ENCODE assay signal across 15 cellular contexts in genomic region chr3:30440880-30441279, GRCh38.
DNase-seq lines count a peak whose midpoint lies in the region; ATAC-seq and TF ChIP-seq lines count a peak whose summit lies in the region.
"Had no signal": no experiment of that assay in that cellular context is flagged by ENCODE, and none has a peak within 500 bp of the region (broad histone marks: within the 10 kb centered on the region; RNA-seq: fewer than 3 reads in every experiment).

No MANE protein-coding gene starts in this region.

- H3K9me3 Mint-ChIP-seq in osteocyte (ENCODE audit: unreplicated experiment) = peaks cover 4% of the 10 kb centered on the region
- H3K9me3 Mint-ChIP-seq: activated B cell treated with CpG ODN at 0.5 μM for 24 hours; activated naive CD4-positive, alpha-beta T cell treated with anti-CD3 and anti-CD28 coated beads, Interleukin-2, amount 50 U/mL, for 72 hours; immature natural killer cell; stimulated activated naive B cell treated with anti-CD40 and anti-IgM and Interleukin-4, amounts not matched to agents 10 μg/mL and 1 μg/mL and 100 μg/mL, for 72 hours had no signal

- H3K27me3 ChIP-seq in body of pancreas (no peaks in the 10 kb centered on the region), right atrium auricular region (no peaks in the 10 kb centered on the region), upper lobe of right lung (no peaks in the 10 kb centered on the region)

- H3K4me1 ChIP-seq in body of pancreas (peaks cover 22% of the 10 kb centered on the region), right atrium auricular region (peaks cover 0 to 34% of the 10 kb centered on the region in 2 donors), upper lobe of right lung (peaks cover 21% of the 10 kb centered on the region)

- intact Hi-C loops in body of pancreas (cut with DNase I) = no loop called here
- intact Hi-C loops in upper lobe of right lung (cut with DNase I) = no loop called here

- 17 to 33% methylated on average over 3 of the region's 3 CpGs for WGBS in body of pancreas, 2 donors

- H3K4me3 Mint-ChIP-seq in osteocyte (ENCODE audit: unreplicated experiment) = no peak overlapping the region
- H3K4me3 Mint-ChIP-seq: activated B cell treated with CpG ODN at 0.5 μM for 24 hours; immature natural killer cell; stimulated activated naive B cell treated with anti-CD40 and anti-IgM and Interleukin-4, amounts not matched to agents 10 μg/mL and 1 μg/mL and 100 μg/mL, for 72 hours had no signal

- no peak for TF ChIP-seq POLR2A in body of pancreas (IDR thresholded peaks at IDR 0.05)

- H3K27ac Mint-ChIP-seq in osteocyte (ENCODE audit: unreplicated experiment) = peak overlapping the region; percentile 45
- H3K27ac Mint-ChIP-seq: activated B cell treated with CpG ODN at 0.5 μM for 24 hours; activated naive CD4-positive, alpha-beta T cell treated with anti-CD3 and anti-CD28 coated beads, Interleukin-2, amount 50 U/mL, for 72 hours; immature natural killer cell; stimulated activated naive B cell treated with anti-CD40 and anti-IgM and Interleukin-4, amounts not matched to agents 10 μg/mL and 1 μg/mL and 100 μg/mL, for 72 hours had no signal

- H3K27ac ChIP-seq in body of pancreas (peak overlapping the region in 3 of 4 donors; percentile 15 to 57 (median 50)), right atrium auricular region (peak overlapping the region; percentile 80 to 92), upper lobe of right lung (no peak overlapping the region)

- DNase-seq in body of pancreas (peak; percentile 26 to 59 (median 48)), right atrium auricular region (ENCODE audit: low spot score) (peak; percentile 77), osteocyte (ENCODE audit: extremely low spot score, unreplicated experiment) (no peak), upper lobe of right lung (no peak), HUDEP-2 (lab: John Stamatoyannopoulos, UW; ENCODE audit: unreplicated experiment in 76 of 76) (no peak), NCI-H2227 treated with DMSO at 0.1 percent for 48 hours (lab: John Stamatoyannopoulos, UW) (no peak), globus pallidus (ENCODE audit: low spot score) (no peak)
- DNase-seq: activated B cell treated with CpG ODN at 0.5 μM for 24 hours; activated CD8-positive, alpha-beta memory T cell treated with anti-CD3 and anti-CD28 coated beads, Interleukin-2, amount 50 U/mL, for 4 hours; GF-D8; immature natural killer cell; NCI-H1092; stimulated activated CD4-positive, alpha-beta T cell treated with anti-CD3 and anti-CD28 coated beads, Interleukin-4, amount 100 ng/mL, for 24 hours; stimulated activated naive B cell treated with anti-CD40 and anti-IgM and Interleukin-4, amounts not matched to agents 10 μg/mL and 1 μg/mL and 100 μg/mL, for 72 hours had no signal

- peaks cover 71% of the 10 kb centered on the region for H3K4me1 Mint-ChIP-seq in osteocyte (ENCODE audit: unreplicated experiment)

- H3K27me3 Mint-ChIP-seq in osteocyte (ENCODE audit: unreplicated experiment) = no peaks in the 10 kb centered on the region
- H3K27me3 Mint-ChIP-seq: activated B cell treated with CpG ODN at 0.5 μM for 24 hours; stimulated activated naive B cell treated with anti-CD40 and anti-IgM and Interleukin-4, amounts not matched to agents 10 μg/mL and 1 μg/mL and 100 μg/mL, for 72 hours had no signal

- H3K4me3 ChIP-seq in body of pancreas (no peak overlapping the region), right atrium auricular region (no peak overlapping the region), upper lobe of right lung (no peak overlapping the region)

- no peaks in the 10 kb centered on the region for H3K36me3 Mint-ChIP-seq in osteocyte (ENCODE audit: unreplicated experiment)
- H3K36me3 Mint-ChIP-seq: activated naive CD4-positive, alpha-beta T cell treated with anti-CD3 and anti-CD28 coated beads, Interleukin-2, amount 50 U/mL, for 72 hours; immature natural killer cell; stimulated activated naive B cell treated with anti-CD40 and anti-IgM and Interleukin-4, amounts not matched to agents 10 μg/mL and 1 μg/mL and 100 μg/mL, for 72 hours had no signal

- ATAC-seq in body of pancreas (peak; percentile 92), upper lobe of right lung (peak; percentile 59)
- ATAC-seq: activated naive CD4-positive, alpha-beta T cell treated with anti-CD3 and anti-CD28 coated beads, Interleukin-2, amount 50 U/mL, for 72 hours; stimulated activated naive B cell treated with anti-CD40 and anti-IgM and Interleukin-4, amounts not matched to agents 10 μg/mL and 1 μg/mL and 100 μg/mL, for 72 hours had no signal

- no peaks in the 10 kb centered on the region for H3K36me3 ChIP-seq in body of pancreas (replicated peaks in 1 of 2; ENCODE audit: insufficient read depth in 1 of 2, low read depth in 2 of 2)
- H3K36me3 ChIP-seq in right atrium auricular region = no peaks in the 10 kb centered on the region
- H3K36me3 ChIP-seq in upper lobe of right lung = no peaks in the 10 kb centered on the region

- TF ChIP-seq CTCF in body of pancreas (IDR thresholded peaks at IDR 0.05) (no peak), right atrium auricular region (IDR thresholded peaks at IDR 0.05) (no peak), osteocyte (IDR thresholded peaks at IDR 0.05) (no peak), upper lobe of right lung (IDR thresholded peaks at IDR 0.05) (no peak)

- no peaks in the 10 kb centered on the region for H3K9me3 ChIP-seq in body of pancreas
- H3K9me3 ChIP-seq in right atrium auricular region = no peaks in the 10 kb centered on the region
- H3K9me3 ChIP-seq in upper lobe of right lung = no peaks in the 10 kb centered on the region

Comparison
In these comparisons a context has a peak if more than half of its experiments do, and no peak if none do; other contexts are left out.
1. DNase-seq: peak in body of pancreas (4 of 4) and right atrium auricular region (single experiment); none in osteocyte (single experiment), upper lobe of right lung (single experiment), HUDEP-2 (0 of 76), NCI-H2227 treated with DMSO at 0.1 percent for 48 hours (single experiment) and globus pallidus (single experiment).